ENCODE assay signal across 2 cellular contexts in genomic region chr10:88164471-88164870, GRCh38.
TF ChIP-seq lines count a peak whose summit lies in the region.

No MANE protein-coding gene starts in this region.

TF ChIP-seq in IMR-90, 13 proteins besides CTCF, POLR2A, EP300 and RAD21:
- no peak for TF ChIP-seq MAZ (IDR thresholded peaks at IDR 0.05; ENCODE audit: borderline replicate concordance, low read depth, low read length)
- no peak for TF ChIP-seq CHD1 (IDR thresholded peaks at IDR 0.05; ENCODE audit: low read depth, low read length)
- TF ChIP-seq RFX5 (IDR thresholded peaks at IDR 0.05; ENCODE audit: low read depth, low read length): no peak
- TF ChIP-seq SMC3 (IDR thresholded peaks at IDR 0.05; ENCODE audit: low read depth, low read length): no peak
- no peak for TF ChIP-seq MAFK (IDR thresholded peaks at IDR 0.05; ENCODE audit: low read depth, low read length)
- no peak for TF ChIP-seq BHLHE40 (IDR thresholded peaks at IDR 0.05; ENCODE audit: low read depth, low read length)
- TF ChIP-seq CEBPB (IDR thresholded peaks at IDR 0.05; ENCODE audit: low read depth, low read length): no peak
- TF ChIP-seq MXI1 (IDR thresholded peaks at IDR 0.05; ENCODE audit: borderline replicate concordance, low read depth, low read length): no peak
- TF ChIP-seq RCOR1 (IDR thresholded peaks at IDR 0.05; ENCODE audit: insufficient replicate concordance, low read length): no peak
- TF ChIP-seq USF2 (IDR thresholded peaks at IDR 0.05; ENCODE audit: low read depth, low read length): no peak
- no peak for TF ChIP-seq ELK1 (IDR thresholded peaks at IDR 0.05; ENCODE audit: borderline replicate concordance, low read depth, low read length)
- TF ChIP-seq NFE2L2 (IDR thresholded peaks at IDR 0.05; ENCODE audit: low read depth, low read length): no peak
- TF ChIP-seq FOS (IDR thresholded peaks at IDR 0.05; ENCODE audit: low read depth, low read length): no peak

TF ChIP-seq in H1, 55 proteins besides CTCF, POLR2A, EP300 and RAD21:
- TF ChIP-seq, protein P1, sequence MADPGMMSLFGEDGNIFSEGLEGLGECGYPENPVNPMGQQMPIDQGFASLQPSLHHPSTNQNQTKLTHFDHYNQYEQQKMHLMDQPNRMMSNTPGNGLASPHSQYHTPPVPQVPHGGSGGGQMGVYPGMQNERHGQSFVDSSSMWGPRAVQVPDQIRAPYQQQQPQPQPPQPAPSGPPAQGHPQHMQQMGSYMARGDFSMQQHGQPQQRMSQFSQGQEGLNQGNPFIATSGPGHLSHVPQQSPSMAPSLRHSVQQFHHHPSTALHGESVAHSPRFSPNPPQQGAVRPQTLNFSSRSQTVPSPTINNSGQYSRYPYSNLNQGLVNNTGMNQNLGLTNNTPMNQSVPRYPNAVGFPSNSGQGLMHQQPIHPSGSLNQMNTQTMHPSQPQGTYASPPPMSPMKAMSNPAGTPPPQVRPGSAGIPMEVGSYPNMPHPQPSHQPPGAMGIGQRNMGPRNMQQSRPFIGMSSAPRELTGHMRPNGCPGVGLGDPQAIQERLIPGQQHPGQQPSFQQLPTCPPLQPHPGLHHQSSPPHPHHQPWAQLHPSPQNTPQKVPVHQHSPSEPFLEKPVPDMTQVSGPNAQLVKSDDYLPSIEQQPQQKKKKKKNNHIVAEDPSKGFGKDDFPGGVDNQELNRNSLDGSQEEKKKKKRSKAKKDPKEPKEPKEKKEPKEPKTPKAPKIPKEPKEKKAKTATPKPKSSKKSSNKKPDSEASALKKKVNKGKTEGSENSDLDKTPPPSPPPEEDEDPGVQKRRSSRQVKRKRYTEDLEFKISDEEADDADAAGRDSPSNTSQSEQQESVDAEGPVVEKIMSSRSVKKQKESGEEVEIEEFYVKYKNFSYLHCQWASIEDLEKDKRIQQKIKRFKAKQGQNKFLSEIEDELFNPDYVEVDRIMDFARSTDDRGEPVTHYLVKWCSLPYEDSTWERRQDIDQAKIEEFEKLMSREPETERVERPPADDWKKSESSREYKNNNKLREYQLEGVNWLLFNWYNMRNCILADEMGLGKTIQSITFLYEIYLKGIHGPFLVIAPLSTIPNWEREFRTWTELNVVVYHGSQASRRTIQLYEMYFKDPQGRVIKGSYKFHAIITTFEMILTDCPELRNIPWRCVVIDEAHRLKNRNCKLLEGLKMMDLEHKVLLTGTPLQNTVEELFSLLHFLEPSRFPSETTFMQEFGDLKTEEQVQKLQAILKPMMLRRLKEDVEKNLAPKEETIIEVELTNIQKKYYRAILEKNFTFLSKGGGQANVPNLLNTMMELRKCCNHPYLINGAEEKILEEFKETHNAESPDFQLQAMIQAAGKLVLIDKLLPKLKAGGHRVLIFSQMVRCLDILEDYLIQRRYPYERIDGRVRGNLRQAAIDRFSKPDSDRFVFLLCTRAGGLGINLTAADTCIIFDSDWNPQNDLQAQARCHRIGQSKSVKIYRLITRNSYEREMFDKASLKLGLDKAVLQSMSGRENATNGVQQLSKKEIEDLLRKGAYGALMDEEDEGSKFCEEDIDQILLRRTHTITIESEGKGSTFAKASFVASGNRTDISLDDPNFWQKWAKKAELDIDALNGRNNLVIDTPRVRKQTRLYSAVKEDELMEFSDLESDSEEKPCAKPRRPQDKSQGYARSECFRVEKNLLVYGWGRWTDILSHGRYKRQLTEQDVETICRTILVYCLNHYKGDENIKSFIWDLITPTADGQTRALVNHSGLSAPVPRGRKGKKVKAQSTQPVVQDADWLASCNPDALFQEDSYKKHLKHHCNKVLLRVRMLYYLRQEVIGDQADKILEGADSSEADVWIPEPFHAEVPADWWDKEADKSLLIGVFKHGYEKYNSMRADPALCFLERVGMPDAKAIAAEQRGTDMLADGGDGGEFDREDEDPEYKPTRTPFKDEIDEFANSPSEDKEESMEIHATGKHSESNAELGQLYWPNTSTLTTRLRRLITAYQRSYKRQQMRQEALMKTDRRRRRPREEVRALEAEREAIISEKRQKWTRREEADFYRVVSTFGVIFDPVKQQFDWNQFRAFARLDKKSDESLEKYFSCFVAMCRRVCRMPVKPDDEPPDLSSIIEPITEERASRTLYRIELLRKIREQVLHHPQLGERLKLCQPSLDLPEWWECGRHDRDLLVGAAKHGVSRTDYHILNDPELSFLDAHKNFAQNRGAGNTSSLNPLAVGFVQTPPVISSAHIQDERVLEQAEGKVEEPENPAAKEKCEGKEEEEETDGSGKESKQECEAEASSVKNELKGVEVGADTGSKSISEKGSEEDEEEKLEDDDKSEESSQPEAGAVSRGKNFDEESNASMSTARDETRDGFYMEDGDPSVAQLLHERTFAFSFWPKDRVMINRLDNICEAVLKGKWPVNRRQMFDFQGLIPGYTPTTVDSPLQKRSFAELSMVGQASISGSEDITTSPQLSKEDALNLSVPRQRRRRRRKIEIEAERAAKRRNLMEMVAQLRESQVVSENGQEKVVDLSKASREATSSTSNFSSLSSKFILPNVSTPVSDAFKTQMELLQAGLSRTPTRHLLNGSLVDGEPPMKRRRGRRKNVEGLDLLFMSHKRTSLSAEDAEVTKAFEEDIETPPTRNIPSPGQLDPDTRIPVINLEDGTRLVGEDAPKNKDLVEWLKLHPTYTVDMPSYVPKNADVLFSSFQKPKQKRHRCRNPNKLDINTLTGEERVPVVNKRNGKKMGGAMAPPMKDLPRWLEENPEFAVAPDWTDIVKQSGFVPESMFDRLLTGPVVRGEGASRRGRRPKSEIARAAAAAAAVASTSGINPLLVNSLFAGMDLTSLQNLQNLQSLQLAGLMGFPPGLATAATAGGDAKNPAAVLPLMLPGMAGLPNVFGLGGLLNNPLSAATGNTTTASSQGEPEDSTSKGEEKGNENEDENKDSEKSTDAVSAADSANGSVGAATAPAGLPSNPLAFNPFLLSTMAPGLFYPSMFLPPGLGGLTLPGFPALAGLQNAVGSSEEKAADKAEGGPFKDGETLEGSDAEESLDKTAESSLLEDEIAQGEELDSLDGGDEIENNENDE (IDR thresholded peaks at IDR 0.05; ENCODE audit: insufficient replicate concordance, low read length): no peak
